In genomic region chr7:2068693-2069471, GRCh38 we compare ENCODE assay signal across 22 cellular contexts.
DNase-seq lines count a peak whose midpoint lies in the region; ATAC-seq, FAIRE-seq and TF ChIP-seq lines count a peak whose summit lies in the region.
"Had no signal": no experiment of that assay in that cellular context is flagged by ENCODE, and none has a peak within 500 bp of the region (broad histone marks: within the 10 kb centered on the region; RNA-seq: fewer than 3 reads in every experiment).

No MANE protein-coding gene starts in this region.

- ATAC-seq in GM23338 (peak; percentile 16; the same call in 1 of the 3 replicates), SK-N-SH treated with all-trans-retinoic acid at 6 μM for 48 hours (peak; percentile 15; the same call in 1 of the 3 replicates), left lung (no peak), GM19351 (IDR thresholded peaks at IDR 0.05; ENCODE audit: unreplicated experiment) (no peak)
- ATAC-seq: naive thymus-derived CD8-positive, alpha-beta T cell; stimulated activated naive CD8-positive, alpha-beta T cell treated with anti-CD3 and anti-CD28 coated beads, Interleukin-15, Interleukin-2, amounts not matched to agents 100 U/mL and 50 U/mL, for 24 hours had no signal

- H3K27me3 Mint-ChIP-seq in GM23338 (ENCODE audit: insufficient read depth, low read depth, poor library complexity), result peaks cover 27% of the 10 kb centered on the region
- H3K27me3 Mint-ChIP-seq: activated CD4-positive, alpha-beta T cell treated with anti-CD3 and anti-CD28 coated beads, Interleukin-2, amount 10 ng/mL, durations not matched to agents 24 days and 14 days; naive thymus-derived CD8-positive, alpha-beta T cell had no signal

- intact Hi-C loops in kidney (cut with DNase I), result no loop called here
- intact Hi-C loops in left lung (cut with DNase I), result no loop called here

- WGBS in mesodermal cell (ENCODE audit: insufficient coverage in 2 of 2), 2 experiments, result 93 to 94% methylated on average over 23 of the region's 23 CpGs

- H3K4me3 Mint-ChIP-seq in GM23338, result no peak overlapping the region
- H3K4me3 Mint-ChIP-seq: activated CD4-positive, alpha-beta T cell treated with anti-CD3 and anti-CD28 coated beads, Interleukin-2, amount 10 ng/mL, durations not matched to agents 24 days and 14 days; naive thymus-derived CD8-positive, alpha-beta T cell had no signal

- H3K9me2 ChIP-seq in GM23338 (ENCODE audit: insufficient read depth), result no peaks in the 10 kb centered on the region

- H3K27ac Mint-ChIP-seq in GM23338, result no peak overlapping the region
- H3K27ac Mint-ChIP-seq: activated CD4-positive, alpha-beta T cell treated with anti-CD3 and anti-CD28 coated beads, Interleukin-2, amount 10 ng/mL, durations not matched to agents 24 days and 14 days had no signal

- DNase-seq in GM23338 (ENCODE audit: low spot score) (no peak), kidney (no peak), T-helper 1 cell (no peak), left lung (no peak)
- DNase-seq: activated CD4-positive, alpha-beta T cell treated with anti-CD3 and anti-CD28 coated beads, Interleukin-2, amount 10 ng/mL, durations not matched to agents 24 days and 14 days; adrenal gland; DMS79 treated with DMSO at 0.1 percent for 48 hours; foreskin fibroblast; islet precursor cell; MG63; naive thymus-derived CD8-positive, alpha-beta T cell; NCI-H1436 treated with DMSO at 0.1 percent for 48 hours; NCI-H2171; NCI-H69; OCI-M1; stimulated activated CD4-positive, alpha-beta T cell treated with anti-CD3 and anti-CD28 coated beads, Interleukin-2, amount 100 ng/mL, for 24 hours; stimulated activated naive CD8-positive, alpha-beta T cell treated with anti-CD3 and anti-CD28 coated beads, Interleukin-15, Interleukin-2, amounts not matched to agents 100 U/mL and 50 U/mL, for 24 hours; tibial artery had no signal

- no peak overlapping the region for H3K4me2 ChIP-seq in GM23338

- peaks cover 4% of the 10 kb centered on the region; the same call in 1 of the 3 replicates for H3K4me1 Mint-ChIP-seq in GM23338

- H3K4me1 ChIP-seq in GM23338 (ENCODE audit: insufficient read depth) (no peaks in the 10 kb centered on the region), mesodermal cell (ENCODE audit: control insufficient read depth, insufficient read depth, low read length, poor library complexity, severe bottlenecking) (peaks cover 7% of the 10 kb centered on the region), kidney (ENCODE audit: control insufficient read depth in 1 of 2, insufficient read depth in 1 of 2, low read depth in 1 of 2, low read length in 2 of 2) (no peaks in the 10 kb centered on the region), left lung (peaks cover 0 to 3% of the 10 kb centered on the region in 2 donors)
- H3K4me1 ChIP-seq: adrenal gland, tibial artery had no signal

- H2AFZ ChIP-seq in GM23338, result no peak overlapping the region

- H3K36me3 ChIP-seq in GM23338 (ENCODE audit: insufficient read depth) (no peaks in the 10 kb centered on the region), mesodermal cell (ENCODE audit: control insufficient read depth, insufficient read depth, low read length) (peaks cover 31% of the 10 kb centered on the region), kidney (ENCODE audit: control insufficient read depth in 1 of 2, insufficient read depth in 2 of 2, low read length in 2 of 2) (peaks cover 0 to 4% of the 10 kb centered on the region in 2 donors), left lung (peaks cover 0 to 40% of the 10 kb centered on the region in 2 donors)
- H3K36me3 ChIP-seq: adrenal gland, MG63 had no signal

- FAIRE-seq in kidney (lab: Jason Lieb, UNC), result no peak
- FAIRE-seq: GM18507 had no signal

- no peaks in the 10 kb centered on the region; the same call in 1 of the 2 replicates for H3K79me2 ChIP-seq in GM23338 (replicated peaks; ENCODE audit: insufficient read depth)

- H3K9me3 Mint-ChIP-seq in GM23338, result no peaks in the 10 kb centered on the region
- H3K9me3 Mint-ChIP-seq: activated CD4-positive, alpha-beta T cell treated with anti-CD3 and anti-CD28 coated beads, Interleukin-2, amount 10 ng/mL, durations not matched to agents 24 days and 14 days; naive thymus-derived CD8-positive, alpha-beta T cell had no signal

- 0 out of 4 replicates have a peak, but pooled peaks of 1 of the 2 experiments have one; percentile 2 for TF ChIP-seq CTCF in GM23338 (conservative IDR thresholded peaks at IDR 0.05; ENCODE audit: low read depth in 2 of 2)
- no peak for TF ChIP-seq CTCF in kidney (IDR thresholded peaks at IDR 0.05; ENCODE audit: borderline replicate concordance, extremely low read depth, insufficient read depth)
- no peak for TF ChIP-seq CTCF in left lung (IDR thresholded peaks at IDR 0.05)

- H3K27ac ChIP-seq in GM23338 (ENCODE audit: low read depth), result no peak overlapping the region
- H3K27ac ChIP-seq in mesodermal cell (ENCODE audit: low read depth, low read length, severe bottlenecking), result peak overlapping the region; percentile 41
- no peak overlapping the region for H3K27ac ChIP-seq in kidney (ENCODE audit: low read depth in 2 of 2, low read length in 2 of 2)
- H3K27ac ChIP-seq in left lung, result no peak overlapping the region
- H3K27ac ChIP-seq: adrenal gland, tibial artery had no signal

- H4K20me1 ChIP-seq in GM23338 (replicated peaks; ENCODE audit: insufficient read depth), result no peaks in the 10 kb centered on the region

- H3K4me3 ChIP-seq in GM23338 (no peak overlapping the region), mesodermal cell (ENCODE audit: extremely low read depth, insufficient read depth, low read length, poor library complexity, severe bottlenecking) (no peak overlapping the region), kidney (ENCODE audit: low read length in 2 of 2) (no peak overlapping the region), left lung (no peak overlapping the region)
- H3K4me3 ChIP-seq: adrenal gland, MG63, tibial artery had no signal

- H3K27me3 ChIP-seq in GM23338 (ENCODE audit: insufficient read depth) (no peaks in the 10 kb centered on the region), left lung (no peaks in the 10 kb centered on the region)
- H3K27me3 ChIP-seq: adrenal gland, MG63, tibial artery had no signal

- no peak overlapping the region for H3K9ac ChIP-seq in kidney (ENCODE audit: low read length in 2 of 2)

- H3K9me3 ChIP-seq in mesodermal cell (ENCODE audit: control insufficient read depth, low read length), result no peaks in the 10 kb centered on the region
- no peaks in the 10 kb centered on the region for H3K9me3 ChIP-seq in kidney (ENCODE audit: control insufficient read depth in 1 of 2, low read length in 2 of 2)
- no peaks in the 10 kb centered on the region for H3K9me3 ChIP-seq in left lung
- H3K9me3 ChIP-seq: adrenal gland, MG63, tibial artery had no signal

- no peaks in the 10 kb centered on the region for H3F3A ChIP-seq in GM23338 (replicated peaks; ENCODE audit: low read depth)

- peaks cover 5% of the 10 kb centered on the region; the same call in 2 of the 3 replicates for H3K36me3 Mint-ChIP-seq in GM23338 (ENCODE audit: low read depth)
- H3K36me3 Mint-ChIP-seq: naive thymus-derived CD8-positive, alpha-beta T cell had no signal

TF ChIP-seq in GM23338, 12 proteins besides CTCF, POLR2A, EP300 and RAD21 (continues in another document):
- TF ChIP-seq ZNF331 (CRISPR knock-in tag; IDR thresholded peaks at IDR 0.05; ENCODE audit: low read depth) (no peak), EZH2phosphoT487 (IDR thresholded peaks at IDR 0.05; ENCODE audit: unreplicated experiment) (no peak), NANOG (IDR thresholded peaks at IDR 0.05; ENCODE audit: borderline replicate concordance) (no peak)

TF ChIP-seq in SK-N-SH treated with all-trans-retinoic acid at 6 μM for 48 hours, 23 proteins besides CTCF, POLR2A, EP300 and RAD21:
- TF ChIP-seq POU6F1 (CRISPR knock-in tag; IDR thresholded peaks at IDR 0.05; ENCODE audit: borderline replicate concordance, low read depth), result no peak
- no peak for TF ChIP-seq CSDC2 (CRISPR knock-in tag; IDR thresholded peaks at IDR 0.05)

Comparison
In these comparisons a context has a peak if more than half of its experiments do, and no peak if none do; other contexts are left out.
1. ATAC-seq: peak in GM23338 (single experiment) and SK-N-SH treated with all-trans-retinoic acid at 6 μM for 48 hours (single experiment); none in left lung (single experiment) and GM19351 (single experiment).